In the genomic region with DNA sequence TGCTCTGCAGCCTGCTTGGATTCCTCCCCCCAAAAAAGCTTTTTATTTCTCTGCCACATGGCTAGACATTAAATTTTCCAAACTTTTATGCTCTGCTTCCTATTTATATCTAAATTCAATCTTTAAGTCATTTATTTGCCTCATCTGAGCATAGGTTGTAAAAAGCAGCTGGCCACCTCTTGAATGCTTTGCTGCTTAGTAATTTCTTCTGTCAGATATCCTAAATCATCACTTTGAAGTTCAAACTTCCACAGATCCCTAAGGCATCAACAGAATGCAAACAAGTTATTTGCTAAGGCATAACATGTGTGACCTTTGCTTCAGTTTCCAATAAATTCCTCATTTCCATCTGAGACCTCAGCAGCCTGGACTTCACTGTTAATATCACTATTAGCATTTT, we compare ENCODE assay signal across 28 cellular contexts.
"Had no signal": no experiment of that assay in that cellular context is flagged by ENCODE, and none has a peak within 500 bp of the region (broad histone marks: within the 10 kb centered on the region; RNA-seq: fewer than 3 reads in every experiment).

No MANE protein-coding gene starts in this region.

- DNase-seq: colonic mucosa; effector CD8-positive, alpha-beta T cell; endodermal cell; esophagus squamous epithelium; head of caudate nucleus; mucosa of descending colon; naive B cell; pancreas; right lobe of liver; stimulated activated CD4-positive, alpha-beta T cell treated with anti-CD3 and anti-CD28 coated beads, Interleukin-2, amount 100 ng/mL, for 24 hours; stimulated activated CD4-positive, alpha-beta T cell treated with anti-CD3 and anti-CD28 coated beads, Interleukin-4, amount 100 ng/mL, for 24 hours; stimulated activated naive CD4-positive, alpha-beta T cell treated with Interleukin-2 at 50 U/mL for 16 hours; stomach; thyroid gland had no signal

- H3K36me3 ChIP-seq: colonic mucosa, esophagus squamous epithelium, neutrophil, pancreas, right lobe of liver, stomach, thyroid gland, vagina had no signal

- H3K36me3 Mint-ChIP-seq: memory B cell; naive B cell; natural killer cell treated with Interleukin-12 subunit alpha and Interleukin-12 subunit beta and Interleukin-15 and Interleukin-18, amount 100 ng/mL, for 72 hours; stimulated activated effector memory CD8-positive, alpha-beta T cell treated with anti-CD3 and anti-CD28 coated beads, Interleukin-12 subunit alpha, Interleukin-12 subunit beta, amount 100 ng/mL, for 72 hours had no signal

- ATAC-seq: left lobe of liver; mucosa of descending colon; natural killer cell treated with Interleukin-12 subunit alpha and Interleukin-12 subunit beta and Interleukin-15 and Interleukin-18, amount 100 ng/mL, for 72 hours; pancreas; right lobe of liver; stimulated activated effector memory CD8-positive, alpha-beta T cell treated with anti-CD3 and anti-CD28 coated beads, Interleukin-12 subunit alpha, Interleukin-12 subunit beta, amount 100 ng/mL, for 72 hours had no signal

- H3K27ac Mint-ChIP-seq: dendritic cell treated with granulocyte-macrophage colony-stimulating factor and Interleukin-4, amounts not matched to agents 40 ng/mL and 50 ng/mL, for 4 days; endodermal cell; memory B cell; mesothelial cell of epicardium; naive B cell; natural killer cell treated with Interleukin-12 subunit alpha and Interleukin-12 subunit beta and Interleukin-15 and Interleukin-18, amount 100 ng/mL, for 72 hours; progenitor cell of endocrine pancreas; stimulated activated effector memory CD8-positive, alpha-beta T cell treated with anti-CD3 and anti-CD28 coated beads, Interleukin-12 subunit alpha, Interleukin-12 subunit beta, amount 100 ng/mL, for 72 hours had no signal

- H3K27me3 ChIP-seq: colonic mucosa, esophagus squamous epithelium, neutrophil, pancreas, right lobe of liver, stomach, thyroid gland, vagina had no signal

- H3K4me3 ChIP-seq: colonic mucosa, esophagus squamous epithelium, lung, mucosa of descending colon, pancreas, right lobe of liver, stomach, thyroid gland, vagina had no signal

- H3K4me3 Mint-ChIP-seq: dendritic cell treated with granulocyte-macrophage colony-stimulating factor and Interleukin-4, amounts not matched to agents 40 ng/mL and 50 ng/mL, for 4 days; endodermal cell; memory B cell; mesothelial cell of epicardium; naive B cell; natural killer cell treated with Interleukin-12 subunit alpha and Interleukin-12 subunit beta and Interleukin-15 and Interleukin-18, amount 100 ng/mL, for 72 hours; neural crest cell; stimulated activated effector memory CD8-positive, alpha-beta T cell treated with anti-CD3 and anti-CD28 coated beads, Interleukin-12 subunit alpha, Interleukin-12 subunit beta, amount 100 ng/mL, for 72 hours had no signal

- H3K27me3 Mint-ChIP-seq: dendritic cell treated with granulocyte-macrophage colony-stimulating factor and Interleukin-4, amounts not matched to agents 40 ng/mL and 50 ng/mL, for 4 days; memory B cell; naive B cell; natural killer cell treated with Interleukin-12 subunit alpha and Interleukin-12 subunit beta and Interleukin-15 and Interleukin-18, amount 100 ng/mL, for 72 hours; progenitor cell of endocrine pancreas had no signal

- H3K4me1 Mint-ChIP-seq: endodermal cell; memory B cell; naive B cell; neural crest cell; stimulated activated effector memory CD8-positive, alpha-beta T cell treated with anti-CD3 and anti-CD28 coated beads, Interleukin-12 subunit alpha, Interleukin-12 subunit beta, amount 100 ng/mL, for 72 hours had no signal

- FAIRE-seq: endothelial cell of umbilical vein, frontal cortex, keratinocyte, pancreas had no signal

- H3K27ac ChIP-seq: colonic mucosa, esophagus squamous epithelium, neutrophil, pancreas, right lobe of liver, stomach, thyroid gland, vagina had no signal

- H3K4me1 ChIP-seq: colonic mucosa, esophagus squamous epithelium, pancreas, right lobe of liver, stomach, thyroid gland, vagina had no signal

- H3K9me3 ChIP-seq: colonic mucosa, neutrophil, pancreas, right lobe of liver, vagina had no signal
